Comparison of ENCODE assay signal across 24 cellular contexts in the genomic region with DNA sequence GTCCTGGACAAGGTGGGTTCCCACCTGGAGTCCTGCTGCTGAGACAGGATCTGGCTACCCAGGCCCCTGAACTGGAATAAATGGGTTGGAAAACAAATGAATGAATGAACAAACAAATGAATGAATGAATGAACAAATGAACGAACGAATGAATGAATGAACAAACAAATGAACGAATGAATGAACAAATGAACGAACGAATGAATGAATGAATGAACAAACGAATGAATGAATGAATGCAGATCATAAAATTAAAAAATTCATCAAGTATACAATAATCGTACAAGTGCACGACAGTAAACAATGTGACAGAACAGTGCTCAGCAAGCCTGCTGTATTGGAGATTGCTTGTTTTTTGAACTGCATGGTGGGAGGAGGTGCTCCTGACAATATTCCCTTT.
DNase-seq lines count a peak whose midpoint lies in the region; ATAC-seq, FAIRE-seq and TF ChIP-seq lines count a peak whose summit lies in the region.
"Had no signal": no experiment of that assay in that cellular context is flagged by ENCODE, and none has a peak within 500 bp of the region (broad histone marks: within the 10 kb centered on the region; RNA-seq: fewer than 3 reads in every experiment).

No MANE protein-coding gene starts in this region.

- H3K14ac ChIP-seq in IMR-90 (replicated peaks; ENCODE audit: low read depth, low read length) = no peak overlapping the region

- TF ChIP-seq POLR2A in IMR-90 (IDR thresholded peaks at IDR 0.05; ENCODE audit: low read depth, low read length) (no peak), K562 (conservative IDR thresholded peaks at IDR 0.05) (no peak)

- H2BK5ac ChIP-seq in IMR-90 (ENCODE audit: low read depth, low read length, poor library complexity, severe bottlenecking) = no peak overlapping the region

- H2BK15ac ChIP-seq in IMR-90 (ENCODE audit: low read depth, low read length) = no peak overlapping the region

- WGBS in IMR-90 (ENCODE audit: extremely low coverage in 2 of 2, insufficient read length in 1 of 2), 2 experiments = no CpG with 5 or more reads among the region's 8 CpGs
- 2% methylated on average over 8 of the region's 8 CpGs for WGBS in K562 (ENCODE audit: insufficient coverage, low coverage, missing lambda C conversion rate)
- WGBS in psoas muscle, 3 donors = 66 to 81% (median 69%) methylated on average over 8 of the region's 8 CpGs

- POLR2A ChIA-PET in IMR-90 (lab: Charles Lee; ENCODE audit: unreplicated experiment) = no interaction called here
- POLR2A ChIA-PET in K562 (lab: Yijun Ruan, JAX) = no interaction called here

- no peak overlapping the region for H4K5ac ChIP-seq in IMR-90 (ENCODE audit: low read depth, low read length)

- TF ChIP-seq EP300 in K562 (IDR thresholded peaks at IDR 0.05; ENCODE audit: low read length) = no peak

- H3K56ac ChIP-seq in IMR-90 (ENCODE audit: extremely low read depth, insufficient read depth, low read length) = no peak overlapping the region

- H3K79me2 ChIP-seq in K562 (ENCODE audit: control insufficient read depth, insufficient read depth, low read length) = no peaks in the 10 kb centered on the region

- no peaks in the 10 kb centered on the region for H3K79me1 ChIP-seq in IMR-90 (ENCODE audit: low read depth in 1 of 2, low read length in 2 of 2)

- no peak overlapping the region for H2AK5ac ChIP-seq in IMR-90 (ENCODE audit: low read depth, low read length)

- no peak overlapping the region for H3K4ac ChIP-seq in IMR-90 (ENCODE audit: low read depth, low read length)

- H4K20me1 ChIP-seq in IMR-90 (ENCODE audit: insufficient read depth, low read length) = no peaks in the 10 kb centered on the region
- H4K20me1 ChIP-seq in K562 (replicated peaks; ENCODE audit: control insufficient read depth, insufficient read depth, low read length) = no peaks in the 10 kb centered on the region
- H4K20me1 ChIP-seq: BLaER1 treated with 17β-estradiol and CSF1 and Interleukin-3, amounts not matched to agents 10 nM and 100 nM had no signal

- FAIRE-seq in D721Med (lab: Jason Lieb, UNC) = peak; percentile 21
- no peak for FAIRE-seq in K562 (lab: Jason Lieb, UNC)
- FAIRE-seq: A204.1, GM12891, GM19239 had no signal

- no peak overlapping the region for H2BK20ac ChIP-seq in IMR-90 (ENCODE audit: low read depth, low read length)

- CTCF ChIA-PET in IMR-90 (lab: Yijun Ruan, JAX) (no interaction called here), K562 (lab: Yijun Ruan, JAX; ENCODE audit: low intra/inter-chr PET ratio) (no interaction called here)

- H3K9ac ChIP-seq in IMR-90 (ENCODE audit: low read depth, low read length) (no peak overlapping the region), K562 (ENCODE audit: insufficient read depth in 1 of 2, low read depth in 2 of 2, low read length in 2 of 2) (no peak overlapping the region)
- H3K9ac ChIP-seq: BLaER1 treated with 17β-estradiol and CSF1 and Interleukin-3, amounts not matched to agents 10 nM and 100 nM had no signal

- H2AK9ac ChIP-seq in IMR-90 (replicated peaks; ENCODE audit: low read depth, low read length, poor library complexity) = peak overlapping the region; percentile 55

- H2AFZ ChIP-seq in IMR-90 (replicated peaks; ENCODE audit: low read length, poor library complexity) (no peak overlapping the region), K562 (ENCODE audit: low read depth, low read length) (no peak overlapping the region)

- H3K4me3 ChIP-seq in IMR-90 (ENCODE audit: insufficient read depth, low read depth, low read length) (no peak overlapping the region), K562 (no peak overlapping the region), psoas muscle (no peak overlapping the region)
- H3K4me3 ChIP-seq: BLaER1 treated with 17β-estradiol and CSF1 and Interleukin-3, amounts not matched to agents 10 nM and 100 nM had no signal

- H3K9me1 ChIP-seq in IMR-90 (ENCODE audit: insufficient read depth, low read length) (no peaks in the 10 kb centered on the region), K562 (ENCODE audit: control insufficient read depth, insufficient read depth, low read length) (no peaks in the 10 kb centered on the region)

- TF ChIP-seq CTCF in D721Med (IDR thresholded peaks at IDR 0.05; ENCODE audit: insufficient read depth, missing control alignments) = no peak
- no peak for TF ChIP-seq CTCF in IMR-90 (conservative IDR thresholded peaks at IDR 0.05; ENCODE audit: low read depth, low read length)
- no peak for TF ChIP-seq CTCF in K562 (IDR thresholded peaks at IDR 0.05 in 2 of 3, conservative IDR thresholded peaks at IDR 0.05 in 1 of 3; ENCODE audit: insufficient read depth in 2 of 3, low read depth in 1 of 3, low read length in 3 of 3)
- TF ChIP-seq CTCF in psoas muscle (IDR thresholded peaks at IDR 0.05) = no peak

- H3K27me3 ChIP-seq in IMR-90 (ENCODE audit: control insufficient read depth, insufficient read depth, low read length) (no peaks in the 10 kb centered on the region), K562 (ENCODE audit: control insufficient read depth in 2 of 2, insufficient read depth in 2 of 2, low read length in 2 of 2) (no peaks in the 10 kb centered on the region), psoas muscle (ENCODE audit: insufficient read depth in 3 of 3, low read length in 2 of 3) (no peaks in the 10 kb centered on the region)
- H3K27me3 ChIP-seq: BLaER1 treated with 17β-estradiol and CSF1 and Interleukin-3, amounts not matched to agents 10 nM and 100 nM had no signal

- H3K9me3 ChIP-seq in IMR-90 (ENCODE audit: control insufficient read depth, insufficient read depth, low read length) = no peaks in the 10 kb centered on the region
- no peaks in the 10 kb centered on the region; the same call in 1 of the 2 replicates for H3K9me3 ChIP-seq in K562 (replicated peaks; ENCODE audit: control insufficient read depth, insufficient read depth, low read depth, low read length)
- no peaks in the 10 kb centered on the region for H3K9me3 ChIP-seq in psoas muscle
- H3K9me3 ChIP-seq: BLaER1 treated with 17β-estradiol and CSF1 and Interleukin-3, amounts not matched to agents 10 nM and 100 nM; Caco-2 had no signal

- no peak for DNase-seq in D721Med (ENCODE audit: insufficient read length, low spot score)
- DNase-seq in IMR-90 = no peak
- DNase-seq in K562 (ENCODE audit: extremely low read depth in 1 of 4, low spot score in 3 of 4) = no peak
- no peak for DNase-seq in NCI-H510A treated with DMSO at 0.1 percent for 48 hours (lab: John Stamatoyannopoulos, UW)
- DNase-seq in psoas muscle = no peak
- DNase-seq in AML-193 (lab: John Stamatoyannopoulos, UW) = no peak
- DNase-seq: 8988T; ACHN; Caco-2; Calu3; CD4-positive, alpha-beta T cell; CD8-positive, alpha-beta T cell; DMS 273 treated with DMSO at 0.1 percent for 48 hours; DMS153; DMS53; DMS79; DND-41; EL; GDM1 had no signal

- intact Hi-C loops in IMR-90 (cut with micrococcal nuclease) (no loop called here), K562 (cut with micrococcal nuclease) (no loop called here), psoas muscle (cut with DNase I) (no loop called here)

- no peak overlapping the region for H4K8ac ChIP-seq in IMR-90 (ENCODE audit: low read depth in 2 of 2, low read length in 2 of 2)

- H3K36me3 ChIP-seq in IMR-90 (ENCODE audit: control insufficient read depth, insufficient read depth, low read length) (no peaks in the 10 kb centered on the region), K562 (ENCODE audit: control insufficient read depth, insufficient read depth, low read length) (no peaks in the 10 kb centered on the region), psoas muscle (ENCODE audit: insufficient read depth in 1 of 2, low read depth in 1 of 2) (no peaks in the 10 kb centered on the region)
- H3K36me3 ChIP-seq: BLaER1 treated with 17β-estradiol and CSF1 and Interleukin-3, amounts not matched to agents 10 nM and 100 nM had no signal

- H3K4me1 ChIP-seq in IMR-90 (ENCODE audit: control insufficient read depth, insufficient read depth, low read length) = no peaks in the 10 kb centered on the region
- H3K4me1 ChIP-seq in K562 (replicated peaks in 1 of 2; ENCODE audit: control insufficient read depth in 2 of 2, insufficient read depth in 2 of 2, low read length in 2 of 2) = no peaks in the 10 kb centered on the region
- no peaks in the 10 kb centered on the region for H3K4me1 ChIP-seq in psoas muscle
- H3K4me1 ChIP-seq: BLaER1 treated with 17β-estradiol and CSF1 and Interleukin-3, amounts not matched to agents 10 nM and 100 nM; Caco-2 had no signal

- H3K27ac ChIP-seq in IMR-90 (ENCODE audit: insufficient read depth, low read length) (no peak overlapping the region), K562 (ENCODE audit: extremely low read depth, low read depth, low read length) (no peak overlapping the region), psoas muscle (no peak overlapping the region)
- H3K27ac ChIP-seq: BLaER1 treated with 17β-estradiol and CSF1 and Interleukin-3, amounts not matched to agents 10 nM and 100 nM; C4-2B had no signal

- no peak overlapping the region for H2BK120ac ChIP-seq in IMR-90 (ENCODE audit: low read depth, low read length)

- dilution Hi-C loops in IMR-90 (cut with HindIII; ENCODE audit: low sequenced_read_pairs, unreplicated experiment) = no loop called here

- ATAC-seq in IMR-90 (ENCODE audit: low read depth) = no peak
- no peak for ATAC-seq in K562
- ATAC-seq in psoas muscle = no peak
- ATAC-seq: CD8-positive, alpha-beta T cell had no signal

- in situ Hi-C loops in IMR-90 (cut with MboI; ENCODE audit: low sequenced_read_pairs) = no loop called here
- in situ Hi-C loops in K562 (cut with MboI) = no loop called here

- H3K23ac ChIP-seq in IMR-90 (ENCODE audit: low read depth, low read length) = no peak overlapping the region

- no peak overlapping the region for H3K4me2 ChIP-seq in IMR-90 (ENCODE audit: low read depth, low read length)
- H3K4me2 ChIP-seq in K562 (ENCODE audit: insufficient read depth, low read length) = no peak overlapping the region
- H3K4me2 ChIP-seq: BLaER1 treated with 17β-estradiol and CSF1 and Interleukin-3, amounts not matched to agents 10 nM and 100 nM had no signal

- H4K91ac ChIP-seq in IMR-90 (ENCODE audit: insufficient read depth, low read depth, low read length) = no peak overlapping the region

- TF ChIP-seq RAD21 in IMR-90 (IDR thresholded peaks at IDR 0.05; ENCODE audit: low read length) (no peak), K562 (CRISPR knock-in tag; conservative IDR thresholded peaks at IDR 0.05 in 1 of 2, IDR thresholded peaks at IDR 0.05 in 1 of 2) (no peak)

- BruUV-seq in IMR-90 (replicated peaks; lab: Mats Ljungman, UMichigan) (no TSS peak), K562 (replicated peaks; lab: Mats Ljungman, UMichigan) (no TSS peak)

- no peak overlapping the region for H3K18ac ChIP-seq in IMR-90 (ENCODE audit: low read depth, low read length)

TF ChIP-seq in IMR-90, 13 proteins besides CTCF, POLR2A, EP300 and RAD21 (continues in another document):
- TF ChIP-seq NFE2L2 (IDR thresholded peaks at IDR 0.05; ENCODE audit: low read depth, low read length) = no peak
- TF ChIP-seq FOS (IDR thresholded peaks at IDR 0.05; ENCODE audit: low read depth, low read length) = no peak
- TF ChIP-seq BHLHE40 (IDR thresholded peaks at IDR 0.05; ENCODE audit: low read depth, low read length) = no peak
- TF ChIP-seq CHD1 (IDR thresholded peaks at IDR 0.05; ENCODE audit: low read depth, low read length) = no peak

TF ChIP-seq in K562, 482 proteins besides CTCF, POLR2A, EP300 and RAD21 (continues in another document):
- TF ChIP-seq IFI16 (CRISPR knock-in tag; IDR thresholded peaks at IDR 0.05) (no peak), ZNF24 (IDR thresholded peaks at IDR 0.05) (peak; percentile 93)
